Comparison of ENCODE assay signal across 29 cellular contexts in genomic region chr2:37448342-37449120, GRCh38.
"Had no signal": no experiment of that assay in that cellular context is flagged by ENCODE, and none has a peak within 500 bp of the region (broad histone marks: within the 10 kb centered on the region; RNA-seq: fewer than 3 reads in every experiment).

No MANE protein-coding gene starts in this region.

- DNase-seq: heart left ventricle; hypothalamus; immature natural killer cell; kidney; left colon; left lung; lower lobe of right lung; mammary epithelial cell; mesenchymal stem cell; midbrain; mucosa of descending colon; naive thymus-derived CD4-positive, alpha-beta T cell; nucleus accumbens; right lobe of liver; stimulated activated CD4-positive, alpha-beta T cell treated with anti-CD3 and anti-CD28 coated beads, Interleukin-1b, Interleukin-23, amount 100 ng/mL, for 48 hours; stimulated activated CD4-positive, alpha-beta T cell treated with anti-CD3 and anti-CD28 coated beads, Interleukin-2, amount 100 ng/mL, for 48 hours; stimulated activated CD4-positive, alpha-beta T cell treated with anti-CD3 and anti-CD28 coated beads, Interleukin-4, amount 100 ng/mL, for 4 hours; stimulated activated naive CD4-positive, alpha-beta T cell; tibial artery had no signal

- FAIRE-seq: islet of Langerhans, kidney had no signal

- H3K36me3 Mint-ChIP-seq: natural killer cell treated with Interleukin-12 subunit alpha and Interleukin-12 subunit beta and Interleukin-15 and Interleukin-18, amount 100 ng/mL, for 72 hours; type B pancreatic cell had no signal

- H3K27ac Mint-ChIP-seq: immature natural killer cell; natural killer cell treated with Interleukin-12 subunit alpha and Interleukin-12 subunit beta and Interleukin-15 and Interleukin-18, amount 100 ng/mL, for 72 hours; progenitor cell of endocrine pancreas; stimulated activated naive CD8-positive, alpha-beta T cell treated with anti-CD3 and anti-CD28 coated beads, Interleukin-15, Interleukin-2, amounts not matched to agents 100 ng/mL and 50 ng/mL, for 24 hours; type B pancreatic cell had no signal

- H3K27ac ChIP-seq: heart left ventricle, left lung, lower lobe of right lung, right atrium auricular region, right lobe of liver, suprapubic skin had no signal

- H3K4me1 Mint-ChIP-seq: neural crest cell had no signal

- H3K4me3 Mint-ChIP-seq: immature natural killer cell; natural killer cell treated with Interleukin-12 subunit alpha and Interleukin-12 subunit beta and Interleukin-15 and Interleukin-18, amount 100 ng/mL, for 72 hours; neural crest cell; stimulated activated naive CD8-positive, alpha-beta T cell treated with anti-CD3 and anti-CD28 coated beads, Interleukin-15, Interleukin-2, amounts not matched to agents 100 ng/mL and 50 ng/mL, for 24 hours; type B pancreatic cell had no signal

- H3K27me3 Mint-ChIP-seq: progenitor cell of endocrine pancreas; stimulated activated naive CD8-positive, alpha-beta T cell treated with anti-CD3 and anti-CD28 coated beads, Interleukin-15, Interleukin-2, amounts not matched to agents 100 ng/mL and 50 ng/mL, for 24 hours; type B pancreatic cell had no signal

- H3K4me2 ChIP-seq: smooth muscle cell had no signal

- H3K9me3 ChIP-seq: heart left ventricle, left lung, lower lobe of right lung, mucosa of descending colon, right atrium auricular region, right lobe of liver, suprapubic skin, thoracic aorta, tibial artery had no signal

- H3K9me3 Mint-ChIP-seq: immature natural killer cell, neural crest cell had no signal

- H3K27me3 ChIP-seq: heart left ventricle, left lung, right atrium auricular region, right lobe of liver, suprapubic skin, tibial artery had no signal

- H3K4me3 ChIP-seq: heart left ventricle, left lung, lower lobe of right lung, mucosa of descending colon, right atrium auricular region, right lobe of liver, smooth muscle cell, suprapubic skin, tibial artery had no signal

- H3K4me1 ChIP-seq: left lung, lower lobe of right lung, right atrium auricular region, right lobe of liver, suprapubic skin had no signal

- H3K36me3 ChIP-seq: heart left ventricle, left lung, lower lobe of right lung, right atrium auricular region, right lobe of liver, suprapubic skin, thoracic aorta, tibial artery had no signal

- ATAC-seq: heart left ventricle; left colon; left lung; lower lobe of right lung; mucosa of descending colon; naive thymus-derived CD4-positive, alpha-beta T cell; natural killer cell treated with Interleukin-12 subunit alpha and Interleukin-12 subunit beta and Interleukin-15 and Interleukin-18, amount 100 ng/mL, for 72 hours; right lobe of liver had no signal
